In the genomic region with DNA sequence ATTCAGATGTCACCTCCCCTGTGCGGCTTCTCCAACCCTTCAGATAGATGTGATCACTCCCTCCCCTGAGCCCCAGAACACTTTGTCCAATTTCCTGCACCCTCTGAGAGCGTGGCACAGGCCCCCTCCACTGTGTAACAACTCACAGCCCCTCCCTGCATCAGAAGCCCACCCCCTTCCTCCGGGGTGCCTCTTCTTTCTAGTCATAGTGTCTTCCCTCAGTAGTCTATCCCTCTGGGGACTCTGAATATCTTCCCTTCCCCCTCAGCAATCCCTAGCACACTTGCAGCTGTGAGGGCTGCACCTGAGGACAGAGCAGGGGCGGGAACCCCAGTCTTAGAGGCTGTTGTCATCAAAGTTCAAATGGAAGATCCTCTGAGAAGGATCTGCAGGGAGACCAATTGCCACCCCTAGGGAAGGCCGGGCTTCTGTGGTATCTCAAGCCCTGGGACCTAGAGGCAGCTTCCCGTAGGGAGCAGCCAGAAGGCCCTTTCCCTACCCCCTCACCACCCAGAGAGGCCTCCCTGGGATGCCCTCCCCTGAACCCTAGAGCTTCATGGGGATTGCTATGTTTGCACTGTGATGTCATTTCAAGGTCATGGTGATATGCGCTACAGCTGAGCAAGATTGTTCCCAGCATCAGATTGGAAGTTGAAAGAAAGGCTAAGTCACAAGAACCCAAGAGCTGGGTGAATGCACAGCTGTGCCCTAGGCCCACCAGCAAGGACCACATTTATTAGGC, we compare ENCODE assay signal across 1 cellular context.
TF ChIP-seq lines count a peak whose summit lies in the region.

No MANE protein-coding gene starts in this region.

TF ChIP-seq in HepG2, 621 proteins besides CTCF, POLR2A, EP300 and RAD21 (continued from another document and continues in another):
- TF ChIP-seq, protein P1, sequence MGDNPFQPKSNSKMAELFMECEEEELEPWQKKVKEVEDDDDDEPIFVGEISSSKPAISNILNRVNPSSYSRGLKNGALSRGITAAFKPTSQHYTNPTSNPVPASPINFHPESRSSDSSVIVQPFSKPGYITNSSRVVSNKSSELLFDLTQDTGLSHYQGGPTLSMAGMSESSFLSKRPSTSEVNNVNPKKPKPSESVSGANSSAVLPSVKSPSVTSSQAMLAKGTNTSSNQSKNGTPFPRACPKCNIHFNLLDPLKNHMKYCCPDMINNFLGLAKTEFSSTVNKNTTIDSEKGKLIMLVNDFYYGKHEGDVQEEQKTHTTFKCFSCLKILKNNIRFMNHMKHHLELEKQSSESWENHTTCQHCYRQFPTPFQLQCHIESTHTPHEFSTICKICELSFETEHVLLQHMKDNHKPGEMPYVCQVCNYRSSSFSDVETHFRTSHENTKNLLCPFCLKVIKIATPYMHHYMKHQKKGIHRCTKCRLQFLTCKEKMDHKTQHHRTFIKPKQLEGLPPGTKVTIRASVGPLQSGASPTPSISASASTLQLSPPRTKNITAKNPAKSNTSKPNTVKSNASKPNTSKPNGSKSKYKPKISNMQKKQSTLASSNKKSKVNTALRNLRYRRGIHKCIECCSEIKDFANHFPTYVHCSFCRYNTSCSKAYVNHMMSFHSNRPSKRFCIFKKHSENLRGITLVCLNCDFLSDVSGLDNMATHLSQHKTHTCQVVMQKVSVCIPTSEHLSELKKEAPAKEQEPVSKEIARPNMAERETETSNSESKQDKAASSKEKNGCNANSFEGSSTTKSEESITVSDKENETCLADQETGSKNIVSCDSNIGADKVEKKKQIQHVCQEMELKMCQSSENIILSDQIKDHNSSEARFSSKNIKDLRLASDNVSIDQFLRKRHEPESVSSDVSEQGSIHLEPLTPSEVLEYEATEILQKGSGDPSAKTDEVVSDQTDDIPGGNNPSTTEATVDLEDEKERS (CRISPR knock-in tag; IDR thresholded peaks at IDR 0.05), result no peak
- TF ChIP-seq ZNF562 (CRISPR knock-in tag; IDR thresholded peaks at IDR 0.05; ENCODE audit: borderline replicate concordance), result no peak
- TF ChIP-seq, protein P2, sequence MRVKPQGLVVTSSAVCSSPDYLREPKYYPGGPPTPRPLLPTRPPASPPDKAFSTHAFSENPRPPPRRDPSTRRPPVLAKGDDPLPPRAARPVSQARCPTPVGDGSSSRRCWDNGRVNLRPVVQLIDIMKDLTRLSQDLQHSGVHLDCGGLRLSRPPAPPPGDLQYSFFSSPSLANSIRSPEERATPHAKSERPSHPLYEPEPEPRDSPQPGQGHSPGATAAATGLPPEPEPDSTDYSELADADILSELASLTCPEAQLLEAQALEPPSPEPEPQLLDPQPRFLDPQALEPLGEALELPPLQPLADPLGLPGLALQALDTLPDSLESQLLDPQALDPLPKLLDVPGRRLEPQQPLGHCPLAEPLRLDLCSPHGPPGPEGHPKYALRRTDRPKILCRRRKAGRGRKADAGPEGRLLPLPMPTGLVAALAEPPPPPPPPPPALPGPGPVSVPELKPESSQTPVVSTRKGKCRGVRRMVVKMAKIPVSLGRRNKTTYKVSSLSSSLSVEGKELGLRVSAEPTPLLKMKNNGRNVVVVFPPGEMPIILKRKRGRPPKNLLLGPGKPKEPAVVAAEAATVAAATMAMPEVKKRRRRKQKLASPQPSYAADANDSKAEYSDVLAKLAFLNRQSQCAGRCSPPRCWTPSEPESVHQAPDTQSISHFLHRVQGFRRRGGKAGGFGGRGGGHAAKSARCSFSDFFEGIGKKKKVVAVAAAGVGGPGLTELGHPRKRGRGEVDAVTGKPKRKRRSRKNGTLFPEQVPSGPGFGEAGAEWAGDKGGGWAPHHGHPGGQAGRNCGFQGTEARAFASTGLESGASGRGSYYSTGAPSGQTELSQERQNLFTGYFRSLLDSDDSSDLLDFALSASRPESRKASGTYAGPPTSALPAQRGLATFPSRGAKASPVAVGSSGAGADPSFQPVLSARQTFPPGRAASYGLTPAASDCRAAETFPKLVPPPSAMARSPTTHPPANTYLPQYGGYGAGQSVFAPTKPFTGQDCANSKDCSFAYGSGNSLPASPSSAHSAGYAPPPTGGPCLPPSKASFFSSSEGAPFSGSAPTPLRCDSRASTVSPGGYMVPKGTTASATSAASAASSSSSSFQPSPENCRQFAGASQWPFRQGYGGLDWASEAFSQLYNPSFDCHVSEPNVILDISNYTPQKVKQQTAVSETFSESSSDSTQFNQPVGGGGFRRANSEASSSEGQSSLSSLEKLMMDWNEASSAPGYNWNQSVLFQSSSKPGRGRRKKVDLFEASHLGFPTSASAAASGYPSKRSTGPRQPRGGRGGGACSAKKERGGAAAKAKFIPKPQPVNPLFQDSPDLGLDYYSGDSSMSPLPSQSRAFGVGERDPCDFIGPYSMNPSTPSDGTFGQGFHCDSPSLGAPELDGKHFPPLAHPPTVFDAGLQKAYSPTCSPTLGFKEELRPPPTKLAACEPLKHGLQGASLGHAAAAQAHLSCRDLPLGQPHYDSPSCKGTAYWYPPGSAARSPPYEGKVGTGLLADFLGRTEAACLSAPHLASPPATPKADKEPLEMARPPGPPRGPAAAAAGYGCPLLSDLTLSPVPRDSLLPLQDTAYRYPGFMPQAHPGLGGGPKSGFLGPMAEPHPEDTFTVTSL (CRISPR knock-in tag; IDR thresholded peaks at IDR 0.05; ENCODE audit: borderline replicate concordance), result peak; percentile 25; the same call in 1 of the 2 replicates
- TF ChIP-seq ZNF720 (CRISPR knock-in tag; IDR thresholded peaks at IDR 0.05), result no peak
- no peak for TF ChIP-seq ZNF468 (CRISPR knock-in tag; IDR thresholded peaks at IDR 0.05)
- TF ChIP-seq ZSCAN30 (CRISPR knock-in tag; IDR thresholded peaks at IDR 0.05), result no peak
- TF ChIP-seq, protein P3, sequence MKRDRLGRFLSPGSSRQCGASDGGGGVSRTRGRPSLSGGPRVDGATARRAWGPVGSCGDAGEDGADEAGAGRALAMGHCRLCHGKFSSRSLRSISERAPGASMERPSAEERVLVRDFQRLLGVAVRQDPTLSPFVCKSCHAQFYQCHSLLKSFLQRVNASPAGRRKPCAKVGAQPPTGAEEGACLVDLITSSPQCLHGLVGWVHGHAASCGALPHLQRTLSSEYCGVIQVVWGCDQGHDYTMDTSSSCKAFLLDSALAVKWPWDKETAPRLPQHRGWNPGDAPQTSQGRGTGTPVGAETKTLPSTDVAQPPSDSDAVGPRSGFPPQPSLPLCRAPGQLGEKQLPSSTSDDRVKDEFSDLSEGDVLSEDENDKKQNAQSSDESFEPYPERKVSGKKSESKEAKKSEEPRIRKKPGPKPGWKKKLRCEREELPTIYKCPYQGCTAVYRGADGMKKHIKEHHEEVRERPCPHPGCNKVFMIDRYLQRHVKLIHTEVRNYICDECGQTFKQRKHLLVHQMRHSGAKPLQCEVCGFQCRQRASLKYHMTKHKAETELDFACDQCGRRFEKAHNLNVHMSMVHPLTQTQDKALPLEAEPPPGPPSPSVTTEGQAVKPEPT (CRISPR knock-in tag; IDR thresholded peaks at IDR 0.05; ENCODE audit: low read depth), result no peak
- no peak for TF ChIP-seq ZNF235 (CRISPR knock-in tag; IDR thresholded peaks at IDR 0.05; ENCODE audit: borderline replicate concordance)
- no peak for TF ChIP-seq AGO1 (IDR thresholded peaks at IDR 0.05; ENCODE audit: low read depth, low read length, poor library complexity, severe bottlenecking)
- TF ChIP-seq, protein P4, sequence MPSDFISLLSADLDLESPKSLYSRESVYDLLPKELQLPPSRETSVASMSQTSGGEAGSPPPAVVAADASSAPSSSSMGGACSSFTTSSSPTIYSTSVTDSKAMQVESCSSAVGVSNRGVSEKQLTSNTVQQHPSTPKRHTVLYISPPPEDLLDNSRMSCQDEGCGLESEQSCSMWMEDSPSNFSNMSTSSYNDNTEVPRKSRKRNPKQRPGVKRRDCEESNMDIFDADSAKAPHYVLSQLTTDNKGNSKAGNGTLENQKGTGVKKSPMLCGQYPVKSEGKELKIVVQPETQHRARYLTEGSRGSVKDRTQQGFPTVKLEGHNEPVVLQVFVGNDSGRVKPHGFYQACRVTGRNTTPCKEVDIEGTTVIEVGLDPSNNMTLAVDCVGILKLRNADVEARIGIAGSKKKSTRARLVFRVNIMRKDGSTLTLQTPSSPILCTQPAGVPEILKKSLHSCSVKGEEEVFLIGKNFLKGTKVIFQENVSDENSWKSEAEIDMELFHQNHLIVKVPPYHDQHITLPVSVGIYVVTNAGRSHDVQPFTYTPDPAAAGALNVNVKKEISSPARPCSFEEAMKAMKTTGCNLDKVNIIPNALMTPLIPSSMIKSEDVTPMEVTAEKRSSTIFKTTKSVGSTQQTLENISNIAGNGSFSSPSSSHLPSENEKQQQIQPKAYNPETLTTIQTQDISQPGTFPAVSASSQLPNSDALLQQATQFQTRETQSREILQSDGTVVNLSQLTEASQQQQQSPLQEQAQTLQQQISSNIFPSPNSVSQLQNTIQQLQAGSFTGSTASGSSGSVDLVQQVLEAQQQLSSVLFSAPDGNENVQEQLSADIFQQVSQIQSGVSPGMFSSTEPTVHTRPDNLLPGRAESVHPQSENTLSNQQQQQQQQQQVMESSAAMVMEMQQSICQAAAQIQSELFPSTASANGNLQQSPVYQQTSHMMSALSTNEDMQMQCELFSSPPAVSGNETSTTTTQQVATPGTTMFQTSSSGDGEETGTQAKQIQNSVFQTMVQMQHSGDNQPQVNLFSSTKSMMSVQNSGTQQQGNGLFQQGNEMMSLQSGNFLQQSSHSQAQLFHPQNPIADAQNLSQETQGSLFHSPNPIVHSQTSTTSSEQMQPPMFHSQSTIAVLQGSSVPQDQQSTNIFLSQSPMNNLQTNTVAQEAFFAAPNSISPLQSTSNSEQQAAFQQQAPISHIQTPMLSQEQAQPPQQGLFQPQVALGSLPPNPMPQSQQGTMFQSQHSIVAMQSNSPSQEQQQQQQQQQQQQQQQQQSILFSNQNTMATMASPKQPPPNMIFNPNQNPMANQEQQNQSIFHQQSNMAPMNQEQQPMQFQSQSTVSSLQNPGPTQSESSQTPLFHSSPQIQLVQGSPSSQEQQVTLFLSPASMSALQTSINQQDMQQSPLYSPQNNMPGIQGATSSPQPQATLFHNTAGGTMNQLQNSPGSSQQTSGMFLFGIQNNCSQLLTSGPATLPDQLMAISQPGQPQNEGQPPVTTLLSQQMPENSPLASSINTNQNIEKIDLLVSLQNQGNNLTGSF (CRISPR knock-in tag; IDR thresholded peaks at IDR 0.05), result no peak
- TF ChIP-seq SMC3 (IDR thresholded peaks at IDR 0.05; ENCODE audit: low read length), result no peak
- peak; percentile 94 for TF ChIP-seq RXRB (CRISPR knock-in tag; IDR thresholded peaks at IDR 0.05; ENCODE audit: borderline replicate concordance)
- no peak for TF ChIP-seq ZFP41 (CRISPR knock-in tag; IDR thresholded peaks at IDR 0.05; ENCODE audit: borderline replicate concordance)
- no peak for TF ChIP-seq ZBTB20 (CRISPR knock-in tag; IDR thresholded peaks at IDR 0.05; ENCODE audit: borderline replicate concordance, low read depth)
- no peak for TF ChIP-seq CBX2 (IDR thresholded peaks at IDR 0.05; ENCODE audit: low read depth, low read length)
- TF ChIP-seq CBX2 (CRISPR knock-in tag; IDR thresholded peaks at IDR 0.05; ENCODE audit: low read depth), result no peak
- no peak for TF ChIP-seq PAX8 (CRISPR knock-in tag; IDR thresholded peaks at IDR 0.05; ENCODE audit: borderline replicate concordance)
- TF ChIP-seq, protein P5, sequence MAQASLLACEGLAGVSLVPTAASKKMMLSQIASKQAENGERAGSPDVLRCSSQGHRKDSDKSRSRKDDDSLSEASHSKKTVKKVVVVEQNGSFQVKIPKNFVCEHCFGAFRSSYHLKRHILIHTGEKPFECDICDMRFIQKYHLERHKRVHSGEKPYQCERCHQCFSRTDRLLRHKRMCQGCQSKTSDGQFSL (CRISPR knock-in tag; IDR thresholded peaks at IDR 0.05), result no peak
- TF ChIP-seq ZSCAN12 (CRISPR knock-in tag; IDR thresholded peaks at IDR 0.05), result no peak
- TF ChIP-seq ZSCAN31 (CRISPR knock-in tag; IDR thresholded peaks at IDR 0.05; ENCODE audit: low read depth), result no peak
- TF ChIP-seq GATA4 (IDR thresholded peaks at IDR 0.05; ENCODE audit: borderline replicate concordance, low read depth), result no peak
- TF ChIP-seq JUN (CRISPR knock-in tag; IDR thresholded peaks at IDR 0.05), result peak; percentile 72
- TF ChIP-seq CAMTA2 (CRISPR knock-in tag; IDR thresholded peaks at IDR 0.05; ENCODE audit: borderline replicate concordance), result 0 out of 2 replicates have a peak, but pooled peaks have one; percentile 29
- TF ChIP-seq SOX13 (IDR thresholded peaks at IDR 0.05), result peak; percentile 19; the same call in 1 of the 2 replicates
- TF ChIP-seq SOX13 (CRISPR knock-in tag; conservative IDR thresholded peaks at IDR 0.05 in 1 of 2, IDR thresholded peaks at IDR 0.05 in 1 of 2), result peak in 1 of 2 experiments; percentile 79; a peak in 2 of 4 replicates
- no peak for TF ChIP-seq HMGA1 (CRISPR knock-in tag; conservative IDR thresholded peaks at IDR 0.05)
- TF ChIP-seq, protein P6, sequence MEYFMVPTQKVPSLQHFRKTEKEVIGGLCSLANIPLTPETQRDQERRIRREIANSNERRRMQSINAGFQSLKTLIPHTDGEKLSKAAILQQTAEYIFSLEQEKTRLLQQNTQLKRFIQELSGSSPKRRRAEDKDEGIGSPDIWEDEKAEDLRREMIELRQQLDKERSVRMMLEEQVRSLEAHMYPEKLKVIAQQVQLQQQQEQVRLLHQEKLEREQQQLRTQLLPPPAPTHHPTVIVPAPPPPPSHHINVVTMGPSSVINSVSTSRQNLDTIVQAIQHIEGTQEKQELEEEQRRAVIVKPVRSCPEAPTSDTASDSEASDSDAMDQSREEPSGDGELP (IDR thresholded peaks at IDR 0.05; ENCODE audit: borderline replicate concordance, low read depth), result peak; percentile 95
- no peak for TF ChIP-seq ETV5 (CRISPR knock-in tag; IDR thresholded peaks at IDR 0.05; ENCODE audit: borderline replicate concordance)
- no peak; the same call in 1 of the 2 replicates for TF ChIP-seq TBX2 (CRISPR knock-in tag; IDR thresholded peaks at IDR 0.05; ENCODE audit: borderline replicate concordance)
- TF ChIP-seq RNF2 (conservative IDR thresholded peaks at IDR 0.05; ENCODE audit: low read depth), result no peak
- TF ChIP-seq KAT7 (CRISPR knock-in tag; IDR thresholded peaks at IDR 0.05; ENCODE audit: borderline replicate concordance), result no peak
- no peak for TF ChIP-seq ZNF530 (CRISPR knock-in tag; IDR thresholded peaks at IDR 0.05; ENCODE audit: low read depth)
- TF ChIP-seq, protein P7, sequence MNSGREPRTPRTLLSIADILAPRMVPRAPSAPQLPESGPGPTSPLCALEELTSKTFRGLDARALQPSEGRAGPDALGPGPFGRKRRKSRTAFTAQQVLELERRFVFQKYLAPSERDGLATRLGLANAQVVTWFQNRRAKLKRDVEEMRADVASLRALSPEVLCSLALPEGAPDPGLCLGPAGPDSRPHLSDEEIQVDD (CRISPR knock-in tag; IDR thresholded peaks at IDR 0.05; ENCODE audit: borderline replicate concordance), result no peak
- TF ChIP-seq ZNF746 (CRISPR knock-in tag; IDR thresholded peaks at IDR 0.05), result no peak
- TF ChIP-seq ZNF672 (CRISPR knock-in tag; IDR thresholded peaks at IDR 0.05), result no peak
